Comparison of ENCODE assay signal across 22 cellular contexts in genomic region chr7:155108144-155108901, GRCh38. TPM values are rescaled to one million over a fixed set of nuclear protein-coding genes. Genes with fewer than 3 reads are reported as not detected.
DNase-seq lines count a peak whose midpoint lies in the region; ATAC-seq and TF ChIP-seq lines count a peak whose summit lies in the region.
"Had no signal": no experiment of that assay in that cellular context is flagged by ENCODE, and none has a peak within 500 bp of the region (broad histone marks: within the 10 kb centered on the region; RNA-seq: fewer than 3 reads in every experiment).

No MANE protein-coding gene starts in this region.

- H3K9me2 ChIP-seq in PC-3 (replicated peaks; ENCODE audit: low read length) = no peaks in the 10 kb centered on the region

- no peak overlapping the region for H2AFZ ChIP-seq in PC-3 (ENCODE audit: low read length)
- no peak overlapping the region for H2AFZ ChIP-seq in osteoblast (ENCODE audit: low read length)

- no peaks in the 10 kb centered on the region for H4K20me1 ChIP-seq in PC-3 (ENCODE audit: low read length)
- no peaks in the 10 kb centered on the region for H4K20me1 ChIP-seq in osteoblast (ENCODE audit: insufficient read depth, low read length)

- H3K4me3 Mint-ChIP-seq in glutamatergic neuron (ENCODE audit: unreplicated experiment) (peak overlapping the region; percentile 61), nephron progenitor cell (no peak overlapping the region)
- H3K4me3 Mint-ChIP-seq: CD4-positive, alpha-beta memory T cell had no signal

- no peaks in the 10 kb centered on the region for H3K79me2 ChIP-seq in PC-3 (ENCODE audit: low read length)
- no peaks in the 10 kb centered on the region for H3K79me2 ChIP-seq in osteoblast (ENCODE audit: insufficient read depth, low read length)

- POLR2A ChIA-PET in PC-3 (lab: Charles Lee; ENCODE audit: unreplicated experiment) = no interaction called here

- H3F3A ChIP-seq in PC-3 (ENCODE audit: low read length, unreplicated experiment) = no peaks in the 10 kb centered on the region

- H3K4me1 ChIP-seq in PC-3 (ENCODE audit: insufficient read depth, low read length) (no peaks in the 10 kb centered on the region), osteoblast (ENCODE audit: insufficient read depth, low read length) (no peaks in the 10 kb centered on the region)

- TF ChIP-seq CTCF in PC-3 (conservative IDR thresholded peaks at IDR 0.05; ENCODE audit: low read depth, low read length) = no peak
- no peak for TF ChIP-seq CTCF in glutamatergic neuron (IDR thresholded peaks at IDR 0.05; ENCODE audit: partially characterized antibody, unreplicated experiment)
- no peak for TF ChIP-seq CTCF in osteoblast (IDR thresholded peaks at IDR 0.05; ENCODE audit: extremely low read depth, low read depth, low read length)
- no peak for TF ChIP-seq CTCF in nephron progenitor cell (IDR thresholded peaks at IDR 0.05)

- H3K36me3 Mint-ChIP-seq in glutamatergic neuron (ENCODE audit: unreplicated experiment) = no peaks in the 10 kb centered on the region
- H3K36me3 Mint-ChIP-seq in nephron progenitor cell (ENCODE audit: low read depth) = no peaks in the 10 kb centered on the region
- H3K36me3 Mint-ChIP-seq: CD4-positive, alpha-beta memory T cell had no signal

- intact Hi-C loops in PC-3 (cut with micrococcal nuclease) = no loop called here

- H3K4me1 Mint-ChIP-seq in glutamatergic neuron (ENCODE audit: low read depth, unreplicated experiment) (peaks cover 32% of the 10 kb centered on the region), nephron progenitor cell (peaks cover 4% of the 10 kb centered on the region)
- H3K4me1 Mint-ChIP-seq: CD4-positive, alpha-beta memory T cell had no signal

- peak overlapping the region; percentile 86 for H3K27ac Mint-ChIP-seq in glutamatergic neuron (ENCODE audit: unreplicated experiment)
- no peak overlapping the region for H3K27ac Mint-ChIP-seq in nephron progenitor cell
- H3K27ac Mint-ChIP-seq: CD4-positive, alpha-beta memory T cell had no signal

- peaks cover 6% of the 10 kb centered on the region for H3K9me3 Mint-ChIP-seq in glutamatergic neuron (ENCODE audit: unreplicated experiment)
- no peaks in the 10 kb centered on the region for H3K9me3 Mint-ChIP-seq in nephron progenitor cell
- H3K9me3 Mint-ChIP-seq: CD4-positive, alpha-beta memory T cell had no signal

- no TSS peak for BruUV-seq in PC-3 (replicated peaks; lab: Mats Ljungman, UMichigan)

- no peak overlapping the region for H3K9ac ChIP-seq in PC-3 (ENCODE audit: low read length)

- no peak overlapping the region for H3K4me2 ChIP-seq in PC-3 (ENCODE audit: low read length)
- H3K4me2 ChIP-seq in osteoblast (ENCODE audit: insufficient read depth, low read length) = no peak overlapping the region

- no peak overlapping the region for H3K27ac ChIP-seq in PC-3 (ENCODE audit: low read length)
- no peak overlapping the region for H3K27ac ChIP-seq in osteoblast (ENCODE audit: low read depth, low read length)

- H3K27me3 ChIP-seq in H7 (ENCODE audit: control insufficient read depth, insufficient read depth, low read length) (no peaks in the 10 kb centered on the region), PC-3 (ENCODE audit: low read length) (peaks cover 72% of the 10 kb centered on the region), osteoblast (ENCODE audit: insufficient read depth, low read length) (no peaks in the 10 kb centered on the region)

- peaks cover 3% of the 10 kb centered on the region for H3K27me3 Mint-ChIP-seq in glutamatergic neuron (ENCODE audit: unreplicated experiment)
- peaks cover 41% of the 10 kb centered on the region for H3K27me3 Mint-ChIP-seq in nephron progenitor cell (ENCODE audit: low read depth, poor library complexity)

- no peaks in the 10 kb centered on the region for H3K9me3 ChIP-seq in PC-3 (ENCODE audit: low read length)
- no peaks in the 10 kb centered on the region for H3K9me3 ChIP-seq in osteoblast (ENCODE audit: low read depth, low read length)

- DNase-seq in H7 (peak; percentile 62), PC-3 (no peak), glutamatergic neuron (no peak), osteoblast (ENCODE audit: insufficient read length, low spot score, missing footprints) (peak; percentile 57), hepatic stellate cell (ENCODE audit: low spot score) (no peak), AML-193 (lab: John Stamatoyannopoulos, UW) (no peak), nephron progenitor cell (no peak)
- DNase-seq: ACHN; Calu3; CD4-positive, alpha-beta memory T cell; DMS53; HCEC 1CT; MV-4-11; NCI-H1417 treated with DMSO at 0.1 percent for 48 hours; NCI-H1930; NCI-H2171; NCI-H446; SW 1271 had no signal

- no peak overlapping the region for H3K4me3 ChIP-seq in H7 (ENCODE audit: insufficient read depth, low read depth, low read length)
- no peak overlapping the region for H3K4me3 ChIP-seq in PC-3 (ENCODE audit: low read length)
- H3K4me3 ChIP-seq in osteoblast (ENCODE audit: insufficient read depth, low read length) = no peak overlapping the region
- H3K4me3 ChIP-seq: K562 had no signal

- ATAC-seq in PC-3 (peak; percentile 35), GM21528 (IDR thresholded peaks at IDR 0.05; ENCODE audit: low FRiP score, unreplicated experiment) (no peak)
- ATAC-seq: K562, Panc1 had no signal

- H3K36me3 ChIP-seq in H7 (replicated peaks; ENCODE audit: control insufficient read depth, insufficient read depth, low read length) (no peaks in the 10 kb centered on the region), PC-3 (ENCODE audit: low read depth, low read length) (no peaks in the 10 kb centered on the region), osteoblast (ENCODE audit: insufficient read depth, low read length) (no peaks in the 10 kb centered on the region)

- CTCF ChIA-PET in PC-3 (lab: Charles Lee) = no interaction called here

RNA-seq across cellular contexts. Expression of gene HTR5A, which starts 38.2 kb away (rescaled TPM):
- total RNA-seq in H7 (2014; rRNA removed; shearing (Covaris generic)) = not detected in 2 replicates
- total RNA-seq in PC-3 (2014; rRNA removed) = not detected in 2 replicates
- total RNA-seq in glutamatergic neuron (ENCODE audit: unreplicated experiment) = 0.20 TPM
- not detected in 2 replicates for total RNA-seq in osteoblast
- total RNA-seq: Calu3; CD4-positive, alpha-beta memory T cell; K562; SK-MEL-5 had no signal

Comparison
In these comparisons a context has a peak if more than half of its experiments do, and no peak if none do; other contexts are left out.
1. DNase-seq: peak in H7 (single experiment) and osteoblast (single experiment); none in PC-3 (single experiment), glutamatergic neuron (single experiment), hepatic stellate cell (single experiment), AML-193 (0 of 2) and nephron progenitor cell (single experiment).